ENCODE assay signal across 10 cellular contexts in genomic region chr1:155892801-155893200, GRCh38. TPM values are rescaled to one million over a fixed set of nuclear protein-coding genes. Genes with fewer than 3 reads are reported as not detected.
DNase-seq lines count a peak whose midpoint lies in the region; ATAC-seq and TF ChIP-seq lines count a peak whose summit lies in the region.
"Had no signal": no experiment of that assay in that cellular context is flagged by ENCODE, and none has a peak within 500 bp of the region (broad histone marks: within the 10 kb centered on the region; RNA-seq: fewer than 3 reads in every experiment).

No MANE protein-coding gene starts in this region.

- 58 to 72% methylated on average over 3 of the region's 3 CpGs for WGBS in testis, 2 donors

- H3K36me3 ChIP-seq in MG63 = peaks cover 28% of the 10 kb centered on the region
- peaks cover 0 to 10% (median 0%) of the 10 kb centered on the region in 3 experiments for H3K36me3 ChIP-seq in naive thymus-derived CD4-positive, alpha-beta T cell (ENCODE audit: control insufficient read depth in 2 of 3, insufficient read depth in 3 of 3, low read length in 3 of 3)
- H3K36me3 ChIP-seq in testis (ENCODE audit: low read depth, missing control alignments) = no peaks in the 10 kb centered on the region

- DNase-seq in AG08396 (ENCODE audit: low spot score) (peak; percentile 46), MG63 (peak; percentile 53), coronary artery (ENCODE audit: low spot score) (no peak), testis (no peak), CD14-positive monocyte (ENCODE audit: low spot score) (no peak), NCI-H1105 (lab: John Stamatoyannopoulos, UW) (no peak)
- no peak for DNase-seq in naive thymus-derived CD4-positive, alpha-beta T cell
- DNase-seq: naive B cell had no signal

- peak overlapping the region; percentile 81 to 89 for H3K27ac ChIP-seq in coronary artery
- peak overlapping the region; percentile 56 for H3K27ac ChIP-seq in naive thymus-derived CD4-positive, alpha-beta T cell (ENCODE audit: low read depth, low read length)
- peak overlapping the region in 1 of 2 donors; percentile 61 for H3K27ac ChIP-seq in testis

- CTCF ChIA-PET in naive thymus-derived CD4-positive, alpha-beta T cell (lab: Charles Lee) = no interaction called here

- H3K4me3 Mint-ChIP-seq in naive thymus-derived CD4-positive, alpha-beta T cell = peak overlapping the region in 4 of 10 donors; percentile 11 to 59 (median 33)
- H3K4me3 Mint-ChIP-seq in CD14-positive monocyte = no peak overlapping the region
- H3K4me3 Mint-ChIP-seq: naive B cell; stimulated activated naive CD8-positive, alpha-beta T cell treated with anti-CD3 and anti-CD28 coated beads, Interleukin-15, Interleukin-2, amounts not matched to agents 100 ng/mL and 50 ng/mL, for 24 hours had no signal

- H3K27me3 ChIP-seq in MG63 (no peaks in the 10 kb centered on the region), testis (no peaks in the 10 kb centered on the region)
- no peaks in the 10 kb centered on the region for H3K27me3 ChIP-seq in naive thymus-derived CD4-positive, alpha-beta T cell (ENCODE audit: control insufficient read depth in 2 of 2, insufficient read depth in 2 of 2, low read length in 2 of 2)

- peaks cover 4 to 13% of the 10 kb centered on the region in 2 donors for H3K4me1 ChIP-seq in naive thymus-derived CD4-positive, alpha-beta T cell (ENCODE audit: control insufficient read depth in 2 of 2, insufficient read depth in 2 of 2, low read length in 2 of 2)
- no peaks in the 10 kb centered on the region for H3K4me1 ChIP-seq in testis

- H3K9me3 ChIP-seq in MG63 (no peaks in the 10 kb centered on the region), testis (no peaks in the 10 kb centered on the region)
- H3K9me3 ChIP-seq in naive thymus-derived CD4-positive, alpha-beta T cell (ENCODE audit: control insufficient read depth in 2 of 3, low read length in 3 of 3) = no peaks in the 10 kb centered on the region

- no peaks in the 10 kb centered on the region for H3K27me3 Mint-ChIP-seq in naive thymus-derived CD4-positive, alpha-beta T cell
- H3K27me3 Mint-ChIP-seq in CD14-positive monocyte (ENCODE audit: low read depth in 3 of 3) = no peaks in the 10 kb centered on the region
- H3K27me3 Mint-ChIP-seq: naive B cell; stimulated activated naive CD8-positive, alpha-beta T cell treated with anti-CD3 and anti-CD28 coated beads, Interleukin-15, Interleukin-2, amounts not matched to agents 100 ng/mL and 50 ng/mL, for 24 hours had no signal

- peak overlapping the region; percentile 1; the same call in 1 of the 2 replicates for H3K4me3 ChIP-seq in MG63
- H3K4me3 ChIP-seq in coronary artery = peak overlapping the region; percentile 51
- H3K4me3 ChIP-seq in naive thymus-derived CD4-positive, alpha-beta T cell (ENCODE audit: low read length) = no peak overlapping the region
- no peak overlapping the region for H3K4me3 ChIP-seq in testis

- intact Hi-C loops in naive thymus-derived CD4-positive, alpha-beta T cell (cut with micrococcal nuclease) = loop anchor here (1.0 kb wide), 2 partner anchors 18 to 36 kb away; partner anchors contain the start of genes GON4L (in 1 of the 2) and RIT1 (in 1 of the 2)
- intact Hi-C loops in testis (cut with DNase I; ENCODE audit: low total_unique reads) (no loop called here), CD14-positive monocyte (cut with micrococcal nuclease) (no loop called here)

- peaks cover 9 to 17% (median 16%) of the 10 kb centered on the region in 7 donors for H3K4me1 Mint-ChIP-seq in naive thymus-derived CD4-positive, alpha-beta T cell
- H3K4me1 Mint-ChIP-seq in CD14-positive monocyte = peaks cover 14% of the 10 kb centered on the region
- H3K4me1 Mint-ChIP-seq: naive B cell had no signal

- H3K27ac Mint-ChIP-seq in naive thymus-derived CD4-positive, alpha-beta T cell = peak overlapping the region; percentile 72 to 91 (median 85)
- H3K27ac Mint-ChIP-seq in CD14-positive monocyte = peak overlapping the region in 3 of 7 donors; percentile 82 to 87 (median 86)
- H3K27ac Mint-ChIP-seq: stimulated activated naive CD8-positive, alpha-beta T cell treated with anti-CD3 and anti-CD28 coated beads, Interleukin-15, Interleukin-2, amounts not matched to agents 100 ng/mL and 50 ng/mL, for 24 hours had no signal

- TF ChIP-seq POLR2A in testis (IDR thresholded peaks at IDR 0.05) = no peak

- no peak for ATAC-seq in naive thymus-derived CD4-positive, alpha-beta T cell
- ATAC-seq in GM18498 (IDR thresholded peaks at IDR 0.05; ENCODE audit: unreplicated experiment) = no peak

- no peak for TF ChIP-seq CTCF in coronary artery (IDR thresholded peaks at IDR 0.05)
- no peak for TF ChIP-seq CTCF in testis (IDR thresholded peaks at IDR 0.05)
- TF ChIP-seq CTCF in CD14-positive monocyte (IDR thresholded peaks at IDR 0.05) = no peak

- no peaks in the 10 kb centered on the region for H3K9me3 Mint-ChIP-seq in naive thymus-derived CD4-positive, alpha-beta T cell
- H3K9me3 Mint-ChIP-seq in CD14-positive monocyte = no peaks in the 10 kb centered on the region
- H3K9me3 Mint-ChIP-seq: naive B cell; stimulated activated naive CD8-positive, alpha-beta T cell treated with anti-CD3 and anti-CD28 coated beads, Interleukin-15, Interleukin-2, amounts not matched to agents 100 ng/mL and 50 ng/mL, for 24 hours had no signal

- POLR2A ChIA-PET in naive thymus-derived CD4-positive, alpha-beta T cell (lab: Charles Lee) = interaction anchor here (1.5 kb wide), 1 partner anchor 34 kb away, joined by 3 read pairs; no protein-coding TSS in a partner anchor

- peaks cover 0 to 8% (median 5%) of the 10 kb centered on the region in 5 donors for H3K36me3 Mint-ChIP-seq in naive thymus-derived CD4-positive, alpha-beta T cell
- peaks cover 17 to 21% of the 10 kb centered on the region in 2 donors for H3K36me3 Mint-ChIP-seq in CD14-positive monocyte

RNA-seq across cellular contexts. Expression of gene RIT1, which starts 18.3 kb away (rescaled TPM):
- 43.4 and 54.6 TPM in 2 replicates for total RNA-seq in MG63 (2014; rRNA removed; shearing (Covaris generic); ENCODE audit: low replicate concordance)
- total RNA-seq in naive thymus-derived CD4-positive, alpha-beta T cell = 10 to 100 TPM; 34.0 to 83.9 (median 41.4) TPM
- polyA plus RNA-seq in naive thymus-derived CD4-positive, alpha-beta T cell = 10 to 100 TPM; 19.1 to 19.7 TPM
- total RNA-seq in testis = 10 to 100 TPM; 26.1 to 31.1 TPM
- polyA plus RNA-seq in testis (ENCODE audit: insufficient read depth, low read depth, low replicate concordance) (25.7 TPM), CD14-positive monocyte (10 to 100 TPM; 57.2 to 69.6 TPM)

RNA-seq across cellular contexts. Expression of gene SYT11, which starts 33.4 kb away (rescaled TPM):
- total RNA-seq in MG63 (2014; rRNA removed; shearing (Covaris generic); ENCODE audit: low replicate concordance) = 47.9 and 48.6 TPM in 2 replicates
- total RNA-seq in naive thymus-derived CD4-positive, alpha-beta T cell = 10 to 100 TPM in 2 of 5 experiments, 1 to 10 TPM in 3; 1.4 to 22.9 (median 2.7) TPM
- under 1 TPM; 0.39 to 0.48 TPM for polyA plus RNA-seq in naive thymus-derived CD4-positive, alpha-beta T cell
- 10 to 100 TPM; 17.9 to 19.7 TPM for total RNA-seq in testis
- polyA plus RNA-seq in testis (ENCODE audit: insufficient read depth, low read depth, low replicate concordance) (23.4 TPM), CD14-positive monocyte (10 to 100 TPM in 1 of 2 donors, 1 to 10 TPM in 1; 9.6 to 11.0 TPM)

RNA-seq across cellular contexts. Expression of gene GON4L, which starts 35.8 kb away (rescaled TPM):
- total RNA-seq in MG63 (2014; rRNA removed; shearing (Covaris generic); ENCODE audit: low replicate concordance) = 11.6 and 15.6 TPM in 2 replicates
- 100 to 1,000 TPM in 4 of 5 experiments, 10 to 100 TPM in 1; 87.2 to 138 (median 106) TPM for total RNA-seq in naive thymus-derived CD4-positive, alpha-beta T cell
- 10 to 100 TPM; 25.4 to 40.5 TPM for polyA plus RNA-seq in naive thymus-derived CD4-positive, alpha-beta T cell
- total RNA-seq in testis = 100 to 1,000 TPM in 1 of 2 donors, 10 to 100 TPM in 1; 77.2 to 108 TPM
- polyA plus RNA-seq in testis (ENCODE audit: insufficient read depth, low read depth, low replicate concordance) (36.4 TPM), CD14-positive monocyte (10 to 100 TPM in 1 of 2 donors, 1 to 10 TPM in 1; 8.5 to 14.0 TPM)

RNA-seq across cellular contexts. Expression of gene KHDC4, which starts 41.4 kb away (rescaled TPM):
- total RNA-seq in MG63 (2014; rRNA removed; shearing (Covaris generic); ENCODE audit: low replicate concordance) = 26.0 and 32.1 TPM in 2 replicates
- 100 to 1,000 TPM in 2 of 5 experiments, 10 to 100 TPM in 3; 64.6 to 117 (median 79.8) TPM for total RNA-seq in naive thymus-derived CD4-positive, alpha-beta T cell
- 1 to 10 TPM; 8.1 to 9.3 TPM for polyA plus RNA-seq in naive thymus-derived CD4-positive, alpha-beta T cell
- total RNA-seq in testis = 10 to 100 TPM; 84.5 to 95.3 TPM
- polyA plus RNA-seq in testis (ENCODE audit: insufficient read depth, low read depth, low replicate concordance) (45.5 TPM), CD14-positive monocyte (1 to 10 TPM; 3.4 to 3.5 TPM)

RNA-seq across cellular contexts. Expression of gene RXFP4, which starts 48.6 kb away (rescaled TPM):
- total RNA-seq in MG63 (2014; rRNA removed; shearing (Covaris generic); ENCODE audit: low replicate concordance) = not detected in 2 replicates
- total RNA-seq in naive thymus-derived CD4-positive, alpha-beta T cell = not detected
- 1 to 10 TPM in 1 of 2 donors, under 1 TPM in 1; 0.60 to 1.3 TPM for polyA plus RNA-seq in naive thymus-derived CD4-positive, alpha-beta T cell
- total RNA-seq in testis = 1 to 10 TPM in 1 of 2 donors, under 1 TPM in 1; 0.37 to 1.1 TPM
- not detected for polyA plus RNA-seq in testis (ENCODE audit: insufficient read depth, low read depth, low replicate concordance)
- polyA plus RNA-seq in CD14-positive monocyte = not detected

Comparison
In these comparisons a context has a peak if more than half of its experiments do, and no peak if none do; other contexts are left out.
1. DNase-seq: peak in AG08396 (single experiment) and MG63 (single experiment); none in coronary artery (single experiment), naive thymus-derived CD4-positive, alpha-beta T cell (0 of 9), testis (single experiment), CD14-positive monocyte (single experiment) and NCI-H1105 (single experiment).
2. H3K4me3 ChIP-seq: peak in MG63 (single experiment) and coronary artery (single experiment); none in naive thymus-derived CD4-positive, alpha-beta T cell (single experiment) and testis (0 of 2).
3. intact Hi-C loops: an anchor here in naive thymus-derived CD4-positive, alpha-beta T cell (1.0 kb wide); none called in testis and CD14-positive monocyte.